In genomic region chr15:42031211-42031915, GRCh38 we compare ENCODE assay signal across 18 cellular contexts. TPM values are rescaled to one million over a fixed set of nuclear protein-coding genes. Genes with fewer than 3 reads are reported as not detected.
"Had no signal": no experiment of that assay in that cellular context is flagged by ENCODE, and none has a peak within 500 bp of the region (broad histone marks: within the 10 kb centered on the region; RNA-seq: fewer than 3 reads in every experiment).

No MANE protein-coding gene starts in this region.

- H3K4me3 Mint-ChIP-seq: activated B cell treated with CpG ODN at 0.5 μM for 24 hours; activated CD4-positive, alpha-beta T cell treated with anti-CD3 and anti-CD28 coated beads, Interleukin-2, amount 10 ng/mL, durations not matched to agents 24 days and 14 days; activated naive CD4-positive, alpha-beta T cell treated with anti-CD3 and anti-CD28 coated beads, Interleukin-2, amount 10 ng/mL, durations not matched to agents 7 days and 5 days; mesothelial cell of epicardium; T-cell had no signal

- H3K4me1 ChIP-seq: adrenal gland, parathyroid adenoma, tibial nerve had no signal

- H3K36me3 Mint-ChIP-seq: activated naive CD4-positive, alpha-beta T cell treated with anti-CD3 and anti-CD28 coated beads, Interleukin-2, amount 10 ng/mL, durations not matched to agents 7 days and 5 days; mesothelial cell of epicardium; T-cell had no signal

- H3K27ac Mint-ChIP-seq: activated B cell treated with CpG ODN at 0.5 μM for 24 hours; activated CD4-positive, alpha-beta T cell treated with anti-CD3 and anti-CD28 coated beads, Interleukin-2, amount 10 ng/mL, durations not matched to agents 24 days and 14 days; activated naive CD4-positive, alpha-beta T cell treated with anti-CD3 and anti-CD28 coated beads, Interleukin-2, amount 10 ng/mL, durations not matched to agents 7 days and 5 days; mesothelial cell of epicardium; T-cell had no signal

- H3K36me3 ChIP-seq: adrenal gland, gastroesophageal sphincter, right atrium auricular region, tibial nerve had no signal

- H3K27ac ChIP-seq: adrenal gland, hepatocyte, parathyroid adenoma, tibial nerve had no signal

- H3K9me3 Mint-ChIP-seq: activated B cell treated with CpG ODN at 0.5 μM for 24 hours; activated CD4-positive, alpha-beta T cell treated with anti-CD3 and anti-CD28 coated beads, Interleukin-2, amount 10 ng/mL, durations not matched to agents 24 days and 14 days; T-cell had no signal

- H3K4me1 Mint-ChIP-seq: mesothelial cell of epicardium had no signal

- H3K4me3 ChIP-seq: adrenal gland, gastroesophageal sphincter, hepatocyte, right atrium auricular region, smooth muscle cell, tibial nerve had no signal

- H3K9me3 ChIP-seq: adrenal gland, gastroesophageal sphincter, right atrium auricular region, tibial nerve had no signal

- FAIRE-seq: TTC549 had no signal

- H3K27me3 ChIP-seq: adrenal gland, gastroesophageal sphincter, hepatocyte, right atrium auricular region, tibial nerve had no signal

- DNase-seq: activated B cell treated with CpG ODN at 0.5 μM for 24 hours; activated CD4-positive, alpha-beta T cell treated with anti-CD3 and anti-CD28 coated beads, Interleukin-2, amount 10 ng/mL, durations not matched to agents 24 days and 14 days; activated naive CD4-positive, alpha-beta T cell treated with anti-CD3 and anti-CD28 coated beads, Interleukin-2, amount 10 ng/mL, durations not matched to agents 7 days and 5 days; adrenal gland; T-cell had no signal

- ATAC-seq: gastroesophageal sphincter, T-cell had no signal

RNA-seq across cellular contexts. Expression of gene PLA2G4E, which starts 10.5 kb away (rescaled TPM):
- total RNA-seq: activated B cell treated with CpG ODN at 0.5 μM for 24 hours; activated CD4-positive, alpha-beta T cell treated with anti-CD3 and anti-CD28 coated beads, Interleukin-2, amount 10 ng/mL, durations not matched to agents 24 days and 14 days; cerebellum; dermis microvascular lymphatic vessel endothelial cell; kidney epithelial cell; liver; mesothelial cell of epicardium; myocyte; T-cell; tibial nerve had no signal
- polyA plus RNA-seq: liver, smooth muscle cell had no signal
